Comparison of ENCODE assay signal across 22 cellular contexts in genomic region chr1:3441880-3442279, GRCh38. TPM values are rescaled to one million over a fixed set of nuclear protein-coding genes. Genes with fewer than 3 reads are reported as not detected.
"Had no signal": no experiment of that assay in that cellular context is flagged by ENCODE, and none has a peak within 500 bp of the region (broad histone marks: within the 10 kb centered on the region; RNA-seq: fewer than 3 reads in every experiment).

No MANE protein-coding gene starts in this region.

- H3K27ac ChIP-seq: adrenal gland, ascending aorta, brain microvascular endothelial cell, hepatocyte, neural progenitor cell, right lobe of liver, upper lobe of right lung, WERI-Rb-1 had no signal

- DNase-seq: activated CD4-positive, alpha-beta T cell treated with anti-CD3 and anti-CD28 coated beads for 48 hours; activated CD4-positive, alpha-beta T cell treated with anti-CD3 and anti-CD28 coated beads, Interleukin-2, amount 50 U/mL, for 48 hours; activated CD8-positive, alpha-beta memory T cell treated with anti-CD3 and anti-CD28 coated beads for 24 hours; activated effector memory CD4-positive, alpha-beta T cell treated with anti-CD3 and anti-CD28 coated beads, Interleukin-2, amount 50 U/mL, for 16 hours; activated naive CD4-positive, alpha-beta T cell treated with anti-CD3 and anti-CD28 coated beads for 36 hours; activated naive CD8-positive, alpha-beta T cell treated with anti-CD3 and anti-CD28 coated beads for 36 hours; adrenal gland; brain microvascular endothelial cell; effector memory CD4-positive, alpha-beta T cell; islet precursor cell; naive thymus-derived CD8-positive, alpha-beta T cell; stimulated activated CD4-positive, alpha-beta T cell treated with anti-CD3 and anti-CD28 coated beads, Interleukin-2, amount 100 ng/mL, for 48 hours; stimulated activated naive CD4-positive, alpha-beta T cell treated with Interleukin-2 at 50 U/mL for 16 hours; upper lobe of right lung; WERI-Rb-1 had no signal

- H3K4me2 ChIP-seq: hepatocyte, neural progenitor cell had no signal

- H3K4me1 ChIP-seq: adrenal gland, ascending aorta, gastroesophageal sphincter, right lobe of liver, upper lobe of right lung had no signal

- ATAC-seq: activated CD4-positive, CD25-positive, alpha-beta regulatory T cell treated with anti-CD3 and anti-CD28 coated beads, Interleukin-2, amount 50 U/mL, for 24 hours; gastroesophageal sphincter; naive thymus-derived CD8-positive, alpha-beta T cell; right lobe of liver; upper lobe of right lung had no signal

- H3K27me3 ChIP-seq: ascending aorta, hepatocyte, neural progenitor cell, right lobe of liver had no signal

- H2AFZ ChIP-seq: hepatocyte had no signal

- H3K36me3 ChIP-seq: adrenal gland, ascending aorta, brain microvascular endothelial cell, gastroesophageal sphincter, neural progenitor cell, right lobe of liver, upper lobe of right lung, WERI-Rb-1 had no signal

- H3K79me2 ChIP-seq: hepatocyte had no signal

- H3K4me3 ChIP-seq: adrenal gland, ascending aorta, gastroesophageal sphincter, hepatocyte, neural progenitor cell, right lobe of liver, upper lobe of right lung had no signal

- H3K9ac ChIP-seq: neural progenitor cell had no signal

- H3K9me3 ChIP-seq: adrenal gland, right lobe of liver, upper lobe of right lung had no signal

RNA-seq across cellular contexts. Expression of gene ARHGEF16, which starts 12.6 kb away (rescaled TPM):
- total RNA-seq: ascending aorta; naive thymus-derived CD8-positive, alpha-beta T cell; T-helper 1 cell treated with Interleukin-12 subunit alpha and Interleukin-12 subunit beta and Interleukin-4 antibody, amounts not matched to agents 30 ng/mL and 1 ng/mL, for 36 hours had no signal
- polyA plus RNA-seq: naive thymus-derived CD8-positive, alpha-beta T cell had no signal
